Comparison of ENCODE assay signal across 18 cellular contexts in the genomic region with DNA sequence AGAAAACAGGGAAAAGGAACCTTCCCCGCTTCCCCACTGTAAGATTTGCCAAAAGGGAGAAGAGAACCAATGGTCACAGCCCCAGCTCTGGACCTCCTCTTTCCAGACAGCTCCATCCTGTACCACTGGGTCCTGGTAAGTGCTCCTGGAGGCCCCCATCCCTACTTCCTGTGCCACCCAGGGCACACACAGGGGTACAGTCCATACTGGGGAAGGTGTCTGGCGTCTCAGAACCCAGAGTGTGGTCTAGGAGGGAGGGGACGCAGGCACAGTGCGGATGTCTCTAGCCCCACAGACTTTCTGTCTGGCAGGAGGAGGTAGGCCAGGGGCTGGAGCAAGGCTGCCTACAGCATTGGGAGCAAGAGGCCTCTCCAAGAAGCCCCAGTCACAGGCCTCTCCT.
"Had no signal": no experiment of that assay in that cellular context is flagged by ENCODE, and none has a peak within 500 bp of the region (broad histone marks: within the 10 kb centered on the region; RNA-seq: fewer than 3 reads in every experiment).

No MANE protein-coding gene starts in this region.

- ATAC-seq: gastroesophageal sphincter; left lung; stimulated activated naive B cell treated with anti-CD40 and anti-IgM and Interleukin-4, amounts not matched to agents 10 μg/mL and 1 μg/mL and 100 μg/mL, for 72 hours had no signal

- H3K27me3 Mint-ChIP-seq: central memory CD8-positive, alpha-beta T cell; dendritic cell treated with granulocyte-macrophage colony-stimulating factor and Interleukin-4, amounts not matched to agents 40 ng/mL and 50 ng/mL, for 4 days; memory B cell had no signal

- H3K36me3 Mint-ChIP-seq: memory B cell; stimulated activated naive B cell treated with anti-CD40 and anti-IgM and Interleukin-4, amounts not matched to agents 10 μg/mL and 1 μg/mL and 100 μg/mL, for 72 hours had no signal

- H3K9me3 Mint-ChIP-seq: dendritic cell treated with granulocyte-macrophage colony-stimulating factor and Interleukin-4, amounts not matched to agents 40 ng/mL and 50 ng/mL, for 4 days; memory B cell; stimulated activated naive B cell treated with anti-CD40 and anti-IgM and Interleukin-4, amounts not matched to agents 10 μg/mL and 1 μg/mL and 100 μg/mL, for 72 hours had no signal

- DNase-seq: esophagus squamous epithelium; glutamatergic neuron; islet precursor cell; left lung; lower lobe of right lung; midbrain; posterior cingulate gyrus; sigmoid colon; small intestine; stimulated activated CD4-positive, alpha-beta T cell treated with anti-CD3 and anti-CD28 coated beads, Interleukin-4, amount 100 ng/mL, for 1 hour; stimulated activated CD8-positive, alpha-beta memory T cell treated with anti-CD3 and anti-CD28 coated beads, Interleukin-4, amount 100 ng/mL, for 48 hours; stimulated activated naive B cell treated with anti-CD40 and anti-IgM and Interleukin-4, amounts not matched to agents 10 μg/mL and 1 μg/mL and 100 μg/mL, for 72 hours; thyroid gland had no signal

- H3K4me1 Mint-ChIP-seq: central memory CD8-positive, alpha-beta T cell; memory B cell had no signal

- H3K27me3 ChIP-seq: esophagus squamous epithelium, gastroesophageal sphincter, left lung, sigmoid colon, suprapubic skin, thyroid gland had no signal

- H3K4me1 ChIP-seq: esophagus squamous epithelium, gastroesophageal sphincter, left lung, lower lobe of right lung, sigmoid colon, suprapubic skin, thyroid gland had no signal

- H3K27ac Mint-ChIP-seq: dendritic cell treated with granulocyte-macrophage colony-stimulating factor and Interleukin-4, amounts not matched to agents 40 ng/mL and 50 ng/mL, for 4 days; memory B cell; stimulated activated naive B cell treated with anti-CD40 and anti-IgM and Interleukin-4, amounts not matched to agents 10 μg/mL and 1 μg/mL and 100 μg/mL, for 72 hours had no signal

- H3K27ac ChIP-seq: esophagus squamous epithelium, gastroesophageal sphincter, left lung, lower lobe of right lung, sigmoid colon, suprapubic skin, thyroid gland had no signal

- H3K4me3 Mint-ChIP-seq: central memory CD8-positive, alpha-beta T cell; dendritic cell treated with granulocyte-macrophage colony-stimulating factor and Interleukin-4, amounts not matched to agents 40 ng/mL and 50 ng/mL, for 4 days; memory B cell; stimulated activated naive B cell treated with anti-CD40 and anti-IgM and Interleukin-4, amounts not matched to agents 10 μg/mL and 1 μg/mL and 100 μg/mL, for 72 hours had no signal

- H3K36me3 ChIP-seq: esophagus squamous epithelium, gastroesophageal sphincter, left lung, lower lobe of right lung, sigmoid colon, suprapubic skin, thyroid gland had no signal

- H3K9me3 ChIP-seq: esophagus squamous epithelium, gastroesophageal sphincter, left lung, lower lobe of right lung, sigmoid colon, suprapubic skin, thyroid gland had no signal

- H3K4me3 ChIP-seq: esophagus squamous epithelium, gastroesophageal sphincter, left lung, lower lobe of right lung, sigmoid colon, suprapubic skin, thyroid gland had no signal
